ENCODE assay signal across 7 cellular contexts in genomic region chr13:81025091-81025490, GRCh38.
"Had no signal": no experiment of that assay in that cellular context is flagged by ENCODE, and none has a peak within 500 bp of the region (broad histone marks: within the 10 kb centered on the region; RNA-seq: fewer than 3 reads in every experiment).

No MANE protein-coding gene starts in this region.

- DNase-seq: GM23248, GOT3, H7, HFFc6, KBM-7 had no signal

- ATAC-seq: HCT116, HepG2 had no signal

- FAIRE-seq: HepG2 had no signal
